In genomic region chr17:75088902-75089417, GRCh38 we compare ENCODE assay signal across 7 cellular contexts. TPM values are rescaled to one million over a fixed set of nuclear protein-coding genes. Genes with fewer than 3 reads are reported as not detected.
DNase-seq lines count a peak whose midpoint lies in the region; ATAC-seq and TF ChIP-seq lines count a peak whose summit lies in the region.

No MANE protein-coding gene starts in this region.

- H3K27ac ChIP-seq in gastrocnemius medialis: peak overlapping the region; percentile 77 to 90 (median 84)

- no peak for TF ChIP-seq CTCF in gastrocnemius medialis (IDR thresholded peaks at IDR 0.05 in 4 of 5, conservative IDR thresholded peaks at IDR 0.05 in 1 of 5)

- no peaks in the 10 kb centered on the region for H3K36me3 ChIP-seq in gastrocnemius medialis

- no peaks in the 10 kb centered on the region for H3K27me3 Mint-ChIP-seq in T-helper 17 cell

- peak overlapping the region; percentile 90 for H3K27ac Mint-ChIP-seq in T-helper 17 cell

- no peak for ATAC-seq in T-helper 17 cell
- peak; percentile 25 to 33 for ATAC-seq in gastrocnemius medialis
- ATAC-seq in GM18868 (IDR thresholded peaks at IDR 0.05; ENCODE audit: unreplicated experiment): no peak

- H3K4me1 Mint-ChIP-seq in T-helper 17 cell: peaks cover 52% of the 10 kb centered on the region

- DNase-seq in HCEC 1CT: peak; percentile 49
- DNase-seq in T-helper 17 cell: no peak
- peak; percentile 54 for DNase-seq in glomerular visceral epithelial cell (ENCODE audit: extremely low spot score)
- DNase-seq in gastrocnemius medialis: no peak
- no peak for DNase-seq in nucleus accumbens (lab: John Stamatoyannopoulos, UW)
- no peak for DNase-seq in occipital lobe (lab: John Stamatoyannopoulos, UW)

- no peaks in the 10 kb centered on the region for H3K27me3 ChIP-seq in gastrocnemius medialis

- no peak for TF ChIP-seq POLR2A in gastrocnemius medialis (IDR thresholded peaks at IDR 0.05)

- peak overlapping the region in 1 of 4 donors; percentile 64 for H3K4me3 ChIP-seq in gastrocnemius medialis

- in situ Hi-C loops in gastrocnemius medialis (cut with MboI; ENCODE audit: low sequenced_read_pairs in 4 of 4): no loop called here

- peaks cover 24 to 34% of the 10 kb centered on the region in 2 donors for H3K4me1 ChIP-seq in gastrocnemius medialis

- H3K36me3 Mint-ChIP-seq in T-helper 17 cell (ENCODE audit: low read depth): peaks cover 2% of the 10 kb centered on the region

- intact Hi-C loops in gastrocnemius medialis (cut with DNase I; ENCODE audit: low total_unique reads): no loop called here

- H3K4me3 Mint-ChIP-seq in T-helper 17 cell: peak overlapping the region; percentile 89

- no peaks in the 10 kb centered on the region for H3K9me3 ChIP-seq in T-helper 17 cell (ENCODE audit: control insufficient read depth, low read length, poor library complexity, severe bottlenecking)
- no peaks in the 10 kb centered on the region for H3K9me3 ChIP-seq in gastrocnemius medialis

RNA-seq across cellular contexts. Expression of gene SLC16A5, which starts 1.2 kb away (rescaled TPM):
- 10 to 100 TPM; 11.7 to 14.9 TPM for total RNA-seq in T-helper 17 cell
- total RNA-seq in gastrocnemius medialis: 1 to 10 TPM; 1.5 to 7.9 (median 6.9) TPM
- 1.4 TPM for total RNA-seq in occipital lobe

RNA-seq across cellular contexts. Expression of gene ARMC7, which starts 20.8 kb away (rescaled TPM):
- 1 to 10 TPM; 8.9 to 9.3 TPM for total RNA-seq in T-helper 17 cell
- total RNA-seq in gastrocnemius medialis: 1 to 10 TPM; 2.0 to 4.4 (median 3.0) TPM
- 3.0 TPM for total RNA-seq in occipital lobe

RNA-seq across cellular contexts. Expression of gene KCTD2, which starts 41.9 kb away (rescaled TPM):
- total RNA-seq in T-helper 17 cell (10 to 100 TPM; 20.4 to 27.7 TPM), gastrocnemius medialis (10 to 100 TPM; 29.4 to 51.1 (median 41.8) TPM), occipital lobe (30.4 TPM)

RNA-seq across cellular contexts. Expression of gene ATP5PD, which starts 42.2 kb away (rescaled TPM):
- total RNA-seq in T-helper 17 cell: 100 to 1,000 TPM; 123 to 145 TPM
- total RNA-seq in gastrocnemius medialis: 100 to 1,000 TPM; 377 to 495 (median 491) TPM
- total RNA-seq in occipital lobe: 100 TPM

RNA-seq across cellular contexts. Expression of gene NT5C, which starts 42.6 kb away (rescaled TPM):
- 10 to 100 TPM; 20.6 to 29.8 TPM for total RNA-seq in T-helper 17 cell
- total RNA-seq in gastrocnemius medialis: 100 to 1,000 TPM in 1 of 4 donors, 10 to 100 TPM in 3; 62.8 to 111 (median 68.0) TPM
- 18.1 TPM for total RNA-seq in occipital lobe

Comparison
In these comparisons a context has a peak if more than half of its experiments do, and no peak if none do; other contexts are left out.
1. DNase-seq: peak in HCEC 1CT (single experiment) and glomerular visceral epithelial cell (single experiment); none in T-helper 17 cell (0 of 3), gastrocnemius medialis (0 of 2), nucleus accumbens (0 of 56) and occipital lobe (single experiment).
2. ATAC-seq: peak in gastrocnemius medialis (2 of 2); none in T-helper 17 cell (single experiment) and GM18868 (single experiment).